In the genomic region with DNA sequence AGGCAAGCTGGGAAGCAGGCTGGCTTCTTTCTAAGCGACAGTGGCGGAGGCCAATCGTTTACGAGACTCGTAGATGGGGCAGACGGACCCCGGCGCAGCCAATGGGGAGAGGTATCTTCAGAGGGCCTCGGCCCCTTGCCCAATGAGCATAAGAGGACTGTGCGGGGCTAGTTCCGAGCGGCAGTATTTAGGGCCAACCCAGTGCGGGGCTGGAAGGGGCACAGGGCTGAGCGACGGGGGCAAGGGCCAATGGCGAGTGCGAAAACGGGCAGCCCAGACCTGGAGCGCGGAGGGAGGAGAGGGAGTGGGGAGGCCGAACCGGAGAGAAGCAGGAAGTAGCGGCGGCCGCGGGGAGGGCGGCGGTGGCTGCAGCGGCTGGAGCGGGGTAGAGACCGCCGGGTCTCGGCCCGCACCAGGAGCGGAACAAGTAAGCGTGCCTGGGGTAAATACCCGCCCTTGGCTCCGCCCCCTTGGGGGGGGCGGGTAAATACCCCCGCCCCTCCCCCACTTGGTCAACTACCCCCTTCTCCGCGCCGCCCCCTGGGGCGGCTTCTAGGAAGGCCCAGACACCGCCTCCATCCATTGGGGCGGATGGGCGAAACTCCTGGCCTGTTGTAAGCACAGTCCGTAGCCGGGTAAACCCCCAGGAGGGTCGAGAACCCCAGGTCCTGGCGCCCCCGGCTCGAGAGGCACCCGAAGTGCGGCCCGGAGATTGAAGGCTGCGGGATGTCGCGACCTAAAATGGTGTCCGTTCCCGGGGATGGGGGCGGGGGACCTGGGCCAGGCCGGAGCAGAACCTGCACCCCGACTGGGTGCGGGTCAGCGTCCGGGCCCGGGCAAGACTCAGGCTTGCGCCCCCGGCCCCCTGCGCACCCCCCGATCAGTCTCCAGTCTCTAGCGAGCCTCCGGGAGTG, we compare ENCODE assay signal across 1 cellular context.
TF ChIP-seq lines count a peak whose summit lies in the region.

A gene with protein sequence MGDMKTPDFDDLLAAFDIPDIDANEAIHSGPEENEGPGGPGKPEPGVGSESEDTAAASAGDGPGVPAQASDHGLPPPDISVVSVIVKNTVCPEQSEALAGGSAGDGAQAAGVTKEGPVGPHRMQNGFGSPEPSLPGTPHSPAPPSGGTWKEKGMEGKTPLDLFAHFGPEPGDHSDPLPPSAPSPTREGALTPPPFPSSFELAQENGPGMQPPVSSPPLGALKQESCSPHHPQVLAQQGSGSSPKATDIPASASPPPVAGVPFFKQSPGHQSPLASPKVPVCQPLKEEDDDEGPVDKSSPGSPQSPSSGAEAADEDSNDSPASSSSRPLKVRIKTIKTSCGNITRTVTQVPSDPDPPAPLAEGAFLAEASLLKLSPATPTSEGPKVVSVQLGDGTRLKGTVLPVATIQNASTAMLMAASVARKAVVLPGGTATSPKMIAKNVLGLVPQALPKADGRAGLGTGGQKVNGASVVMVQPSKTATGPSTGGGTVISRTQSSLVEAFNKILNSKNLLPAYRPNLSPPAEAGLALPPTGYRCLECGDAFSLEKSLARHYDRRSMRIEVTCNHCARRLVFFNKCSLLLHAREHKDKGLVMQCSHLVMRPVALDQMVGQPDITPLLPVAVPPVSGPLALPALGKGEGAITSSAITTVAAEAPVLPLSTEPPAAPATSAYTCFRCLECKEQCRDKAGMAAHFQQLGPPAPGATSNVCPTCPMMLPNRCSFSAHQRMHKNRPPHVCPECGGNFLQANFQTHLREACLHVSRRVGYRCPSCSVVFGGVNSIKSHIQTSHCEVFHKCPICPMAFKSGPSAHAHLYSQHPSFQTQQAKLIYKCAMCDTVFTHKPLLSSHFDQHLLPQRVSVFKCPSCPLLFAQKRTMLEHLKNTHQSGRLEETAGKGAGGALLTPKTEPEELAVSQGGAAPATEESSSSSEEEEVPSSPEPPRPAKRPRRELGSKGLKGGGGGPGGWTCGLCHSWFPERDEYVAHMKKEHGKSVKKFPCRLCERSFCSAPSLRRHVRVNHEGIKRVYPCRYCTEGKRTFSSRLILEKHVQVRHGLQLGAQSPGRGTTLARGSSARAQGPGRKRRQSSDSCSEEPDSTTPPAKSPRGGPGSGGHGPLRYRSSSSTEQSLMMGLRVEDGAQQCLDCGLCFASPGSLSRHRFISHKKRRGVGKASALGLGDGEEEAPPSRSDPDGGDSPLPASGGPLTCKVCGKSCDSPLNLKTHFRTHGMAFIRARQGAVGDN (plus strand): TSS at position 331 of the 914 bp plus-strand sequence. CDS start 3,993 bp downstream, outside the sequence.

TF ChIP-seq in HepG2, 621 proteins besides CTCF, POLR2A, EP300 and RAD21 (continued from another document and continues in another):
- TF ChIP-seq, protein P1, sequence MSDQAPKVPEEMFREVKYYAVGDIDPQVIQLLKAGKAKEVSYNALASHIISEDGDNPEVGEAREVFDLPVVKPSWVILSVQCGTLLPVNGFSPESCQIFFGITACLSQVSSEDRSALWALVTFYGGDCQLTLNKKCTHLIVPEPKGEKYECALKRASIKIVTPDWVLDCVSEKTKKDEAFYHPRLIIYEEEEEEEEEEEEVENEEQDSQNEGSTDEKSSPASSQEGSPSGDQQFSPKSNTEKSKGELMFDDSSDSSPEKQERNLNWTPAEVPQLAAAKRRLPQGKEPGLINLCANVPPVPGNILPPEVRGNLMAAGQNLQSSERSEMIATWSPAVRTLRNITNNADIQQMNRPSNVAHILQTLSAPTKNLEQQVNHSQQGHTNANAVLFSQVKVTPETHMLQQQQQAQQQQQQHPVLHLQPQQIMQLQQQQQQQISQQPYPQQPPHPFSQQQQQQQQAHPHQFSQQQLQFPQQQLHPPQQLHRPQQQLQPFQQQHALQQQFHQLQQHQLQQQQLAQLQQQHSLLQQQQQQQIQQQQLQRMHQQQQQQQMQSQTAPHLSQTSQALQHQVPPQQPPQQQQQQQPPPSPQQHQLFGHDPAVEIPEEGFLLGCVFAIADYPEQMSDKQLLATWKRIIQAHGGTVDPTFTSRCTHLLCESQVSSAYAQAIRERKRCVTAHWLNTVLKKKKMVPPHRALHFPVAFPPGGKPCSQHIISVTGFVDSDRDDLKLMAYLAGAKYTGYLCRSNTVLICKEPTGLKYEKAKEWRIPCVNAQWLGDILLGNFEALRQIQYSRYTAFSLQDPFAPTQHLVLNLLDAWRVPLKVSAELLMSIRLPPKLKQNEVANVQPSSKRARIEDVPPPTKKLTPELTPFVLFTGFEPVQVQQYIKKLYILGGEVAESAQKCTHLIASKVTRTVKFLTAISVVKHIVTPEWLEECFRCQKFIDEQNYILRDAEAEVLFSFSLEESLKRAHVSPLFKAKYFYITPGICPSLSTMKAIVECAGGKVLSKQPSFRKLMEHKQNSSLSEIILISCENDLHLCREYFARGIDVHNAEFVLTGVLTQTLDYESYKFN (CRISPR knock-in tag; conservative IDR thresholded peaks at IDR 0.05), result peak; percentile 18
- TF ChIP-seq ZNF788 (CRISPR knock-in tag; IDR thresholded peaks at IDR 0.05; ENCODE audit: borderline replicate concordance), result no peak
- TF ChIP-seq, protein P2, sequence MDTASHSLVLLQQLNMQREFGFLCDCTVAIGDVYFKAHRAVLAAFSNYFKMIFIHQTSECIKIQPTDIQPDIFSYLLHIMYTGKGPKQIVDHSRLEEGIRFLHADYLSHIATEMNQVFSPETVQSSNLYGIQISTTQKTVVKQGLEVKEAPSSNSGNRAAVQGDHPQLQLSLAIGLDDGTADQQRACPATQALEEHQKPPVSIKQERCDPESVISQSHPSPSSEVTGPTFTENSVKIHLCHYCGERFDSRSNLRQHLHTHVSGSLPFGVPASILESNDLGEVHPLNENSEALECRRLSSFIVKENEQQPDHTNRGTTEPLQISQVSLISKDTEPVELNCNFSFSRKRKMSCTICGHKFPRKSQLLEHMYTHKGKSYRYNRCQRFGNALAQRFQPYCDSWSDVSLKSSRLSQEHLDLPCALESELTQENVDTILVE (CRISPR knock-in tag; IDR thresholded peaks at IDR 0.05), result peak; percentile 89; the same call in 1 of the 2 replicates
- no peak for TF ChIP-seq PPARG (CRISPR knock-in tag; conservative IDR thresholded peaks at IDR 0.05)
- TF ChIP-seq SP5 (CRISPR knock-in tag; IDR thresholded peaks at IDR 0.05; ENCODE audit: borderline replicate concordance, low read depth), result peak; percentile 15; the same call in 1 of the 2 replicates
- TF ChIP-seq KAT2B (IDR thresholded peaks at IDR 0.05; ENCODE audit: borderline replicate concordance, low read depth, low read length), result no peak
- TF ChIP-seq HIVEP1 (CRISPR knock-in tag; IDR thresholded peaks at IDR 0.05), result no peak
- TF ChIP-seq ZMAT3 (CRISPR knock-in tag; conservative IDR thresholded peaks at IDR 0.05), result no peak; the same call in 1 of the 2 replicates
- TF ChIP-seq KDM5A (IDR thresholded peaks at IDR 0.05; ENCODE audit: borderline replicate concordance, low read length), result no peak
- TF ChIP-seq, protein P3, sequence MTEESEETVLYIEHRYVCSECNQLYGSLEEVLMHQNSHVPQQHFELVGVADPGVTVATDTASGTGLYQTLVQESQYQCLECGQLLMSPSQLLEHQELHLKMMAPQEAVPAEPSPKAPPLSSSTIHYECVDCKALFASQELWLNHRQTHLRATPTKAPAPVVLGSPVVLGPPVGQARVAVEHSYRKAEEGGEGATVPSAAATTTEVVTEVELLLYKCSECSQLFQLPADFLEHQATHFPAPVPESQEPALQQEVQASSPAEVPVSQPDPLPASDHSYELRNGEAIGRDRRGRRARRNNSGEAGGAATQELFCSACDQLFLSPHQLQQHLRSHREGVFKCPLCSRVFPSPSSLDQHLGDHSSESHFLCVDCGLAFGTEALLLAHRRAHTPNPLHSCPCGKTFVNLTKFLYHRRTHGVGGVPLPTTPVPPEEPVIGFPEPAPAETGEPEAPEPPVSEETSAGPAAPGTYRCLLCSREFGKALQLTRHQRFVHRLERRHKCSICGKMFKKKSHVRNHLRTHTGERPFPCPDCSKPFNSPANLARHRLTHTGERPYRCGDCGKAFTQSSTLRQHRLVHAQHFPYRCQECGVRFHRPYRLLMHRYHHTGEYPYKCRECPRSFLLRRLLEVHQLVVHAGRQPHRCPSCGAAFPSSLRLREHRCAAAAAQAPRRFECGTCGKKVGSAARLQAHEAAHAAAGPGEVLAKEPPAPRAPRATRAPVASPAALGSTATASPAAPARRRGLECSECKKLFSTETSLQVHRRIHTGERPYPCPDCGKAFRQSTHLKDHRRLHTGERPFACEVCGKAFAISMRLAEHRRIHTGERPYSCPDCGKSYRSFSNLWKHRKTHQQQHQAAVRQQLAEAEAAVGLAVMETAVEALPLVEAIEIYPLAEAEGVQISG (CRISPR knock-in tag; IDR thresholded peaks at IDR 0.05), result peak; percentile 59
- no peak for TF ChIP-seq GTF2F1 (IDR thresholded peaks at IDR 0.05; ENCODE audit: low read length)
- no peak for TF ChIP-seq HOXA3 (CRISPR knock-in tag; IDR thresholded peaks at IDR 0.05)
- no peak for TF ChIP-seq ZNF619 (CRISPR knock-in tag; IDR thresholded peaks at IDR 0.05)
- TF ChIP-seq, protein P4, sequence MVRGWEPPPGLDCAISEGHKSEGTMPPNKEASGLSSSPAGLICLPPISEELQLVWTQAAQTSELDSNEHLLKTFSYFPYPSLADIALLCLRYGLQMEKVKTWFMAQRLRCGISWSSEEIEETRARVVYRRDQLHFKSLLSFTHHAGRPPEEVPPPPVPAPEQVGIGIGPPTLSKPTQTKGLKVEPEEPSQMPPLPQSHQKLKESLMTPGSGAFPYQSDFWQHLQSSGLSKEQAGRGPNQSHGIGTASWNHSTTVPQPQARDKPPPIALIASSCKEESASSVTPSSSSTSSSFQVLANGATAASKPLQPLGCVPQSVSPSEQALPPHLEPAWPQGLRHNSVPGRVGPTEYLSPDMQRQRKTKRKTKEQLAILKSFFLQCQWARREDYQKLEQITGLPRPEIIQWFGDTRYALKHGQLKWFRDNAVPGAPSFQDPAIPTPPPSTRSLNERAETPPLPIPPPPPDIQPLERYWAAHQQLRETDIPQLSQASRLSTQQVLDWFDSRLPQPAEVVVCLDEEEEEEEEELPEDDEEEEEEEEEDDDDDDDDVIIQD (CRISPR knock-in tag; IDR thresholded peaks at IDR 0.05; ENCODE audit: low read depth), result peak; percentile 20; the same call in 1 of the 2 replicates
- TF ChIP-seq, protein P5, sequence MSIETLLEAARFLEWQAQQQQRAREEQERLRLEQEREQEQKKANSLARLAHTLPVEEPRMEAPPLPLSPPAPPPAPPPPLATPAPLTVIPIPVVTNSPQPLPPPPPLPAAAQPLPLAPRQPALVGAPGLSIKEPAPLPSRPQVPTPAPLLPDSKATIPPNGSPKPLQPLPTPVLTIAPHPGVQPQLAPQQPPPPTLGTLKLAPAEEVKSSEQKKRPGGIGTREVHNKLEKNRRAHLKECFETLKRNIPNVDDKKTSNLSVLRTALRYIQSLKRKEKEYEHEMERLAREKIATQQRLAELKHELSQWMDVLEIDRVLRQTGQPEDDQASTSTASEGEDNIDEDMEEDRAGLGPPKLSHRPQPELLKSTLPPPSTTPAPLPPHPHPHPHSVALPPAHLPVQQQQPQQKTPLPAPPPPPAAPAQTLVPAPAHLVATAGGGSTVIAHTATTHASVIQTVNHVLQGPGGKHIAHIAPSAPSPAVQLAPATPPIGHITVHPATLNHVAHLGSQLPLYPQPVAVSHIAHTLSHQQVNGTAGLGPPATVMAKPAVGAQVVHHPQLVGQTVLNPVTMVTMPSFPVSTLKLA (IDR thresholded peaks at IDR 0.05), result no peak
- no peak for TF ChIP-seq RXRB (CRISPR knock-in tag; IDR thresholded peaks at IDR 0.05; ENCODE audit: borderline replicate concordance)
- TF ChIP-seq ZFX (CRISPR knock-in tag; IDR thresholded peaks at IDR 0.05; ENCODE audit: low read depth), result no peak
- no peak for TF ChIP-seq SNRNP70 (IDR thresholded peaks at IDR 0.05; ENCODE audit: low read depth, low read length)
- 0 out of 2 replicates have a peak, but pooled peaks have one; percentile 7 for TF ChIP-seq BRCA1 (CRISPR knock-in tag; IDR thresholded peaks at IDR 0.05)
- TF ChIP-seq, protein P6, sequence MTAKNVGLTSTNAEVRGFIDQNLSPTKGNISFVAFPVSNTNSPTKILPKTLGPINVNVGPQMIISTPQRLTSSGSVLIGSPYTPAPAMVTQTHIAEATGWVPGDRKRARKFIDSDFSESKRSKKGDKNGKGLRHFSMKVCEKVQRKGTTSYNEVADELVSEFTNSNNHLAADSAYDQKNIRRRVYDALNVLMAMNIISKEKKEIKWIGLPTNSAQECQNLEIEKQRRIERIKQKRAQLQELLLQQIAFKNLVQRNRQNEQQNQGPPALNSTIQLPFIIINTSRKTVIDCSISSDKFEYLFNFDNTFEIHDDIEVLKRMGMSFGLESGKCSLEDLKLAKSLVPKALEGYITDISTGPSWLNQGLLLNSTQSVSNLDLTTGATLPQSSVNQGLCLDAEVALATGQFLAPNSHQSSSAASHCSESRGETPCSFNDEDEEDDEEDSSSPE (CRISPR knock-in tag; IDR thresholded peaks at IDR 0.05), result peak; percentile 71
- TF ChIP-seq HNRNPUL1 (IDR thresholded peaks at IDR 0.05; ENCODE audit: low read depth, low read length), result no peak
- TF ChIP-seq ZNF382 (CRISPR knock-in tag; IDR thresholded peaks at IDR 0.05; ENCODE audit: borderline replicate concordance), result no peak
- TF ChIP-seq CBX5 (CRISPR knock-in tag; IDR thresholded peaks at IDR 0.05; ENCODE audit: borderline replicate concordance), result no peak
- TF ChIP-seq, protein P7, sequence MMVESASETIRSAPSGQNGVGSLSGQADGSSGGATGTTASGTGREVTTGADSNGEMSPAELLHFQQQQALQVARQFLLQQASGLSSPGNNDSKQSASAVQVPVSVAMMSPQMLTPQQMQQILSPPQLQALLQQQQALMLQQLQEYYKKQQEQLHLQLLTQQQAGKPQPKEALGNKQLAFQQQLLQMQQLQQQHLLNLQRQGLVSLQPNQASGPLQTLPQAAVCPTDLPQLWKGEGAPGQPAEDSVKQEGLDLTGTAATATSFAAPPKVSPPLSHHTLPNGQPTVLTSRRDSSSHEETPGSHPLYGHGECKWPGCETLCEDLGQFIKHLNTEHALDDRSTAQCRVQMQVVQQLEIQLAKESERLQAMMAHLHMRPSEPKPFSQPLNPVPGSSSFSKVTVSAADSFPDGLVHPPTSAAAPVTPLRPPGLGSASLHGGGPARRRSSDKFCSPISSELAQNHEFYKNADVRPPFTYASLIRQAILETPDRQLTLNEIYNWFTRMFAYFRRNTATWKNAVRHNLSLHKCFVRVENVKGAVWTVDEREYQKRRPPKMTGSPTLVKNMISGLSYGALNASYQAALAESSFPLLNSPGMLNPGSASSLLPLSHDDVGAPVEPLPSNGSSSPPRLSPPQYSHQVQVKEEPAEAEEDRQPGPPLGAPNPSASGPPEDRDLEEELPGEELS (CRISPR knock-in tag; IDR thresholded peaks at IDR 0.05), result peak; percentile 39; the same call in 1 of the 2 replicates
- TF ChIP-seq GATAD1 (CRISPR knock-in tag; IDR thresholded peaks at IDR 0.05), result no peak
- no peak for TF ChIP-seq MYNN (CRISPR knock-in tag; IDR thresholded peaks at IDR 0.05; ENCODE audit: low read depth)
- TF ChIP-seq ZNF230 (CRISPR knock-in tag; IDR thresholded peaks at IDR 0.05), result no peak
- TF ChIP-seq KLF16 (CRISPR knock-in tag; IDR thresholded peaks at IDR 0.05), result peak in 1 of 2 experiments; percentile 10; a peak in 1 of 4 replicates
- TF ChIP-seq CBX1 (IDR thresholded peaks at IDR 0.05; ENCODE audit: low read depth), result no peak
- TF ChIP-seq ZNF780A (CRISPR knock-in tag; IDR thresholded peaks at IDR 0.05), result no peak
- no peak for TF ChIP-seq HDAC2 (CRISPR knock-in tag; IDR thresholded peaks at IDR 0.05)
- no peak for TF ChIP-seq ZNF564 (CRISPR knock-in tag; IDR thresholded peaks at IDR 0.05)
